8 cellular contexts compared by ENCODE assay signal in genomic region chr7:5526190-5527037, GRCh38. TPM values are rescaled to one million over a fixed set of nuclear protein-coding genes. Genes with fewer than 3 reads are reported as not detected.
A peak's percentile ranks its signal among the peaks of the same experiment; 100 is the strongest.
DNase-seq lines count a peak whose midpoint lies in the region; ATAC-seq and TF ChIP-seq lines count a peak whose summit lies in the region.

No MANE protein-coding gene starts in this region.

- H3K27ac ChIP-seq in epithelial cell of prostate: peak overlapping the region; percentile 99

- DNase-seq in CD14-positive monocyte (ENCODE audit: low spot score) (no peak), HFF-Myc (ENCODE audit: extremely low read depth, low read depth) (no peak), activated B cell treated with CpG ODN at 0.5 μM for 24 hours (peak; percentile 33), epithelial cell of prostate (ENCODE audit: low read depth, low spot score) (no peak), HPDE6-E6E7 (ENCODE audit: extremely low spot score) (no peak), HuH-7 (ENCODE audit: low spot score) (no peak)
- DNase-seq in naive thymus-derived CD8-positive, alpha-beta T cell: peak in 4 of 10 donors; percentile 22 to 43 (median 30)

- H3K4me3 ChIP-seq in HFF-Myc (replicated peaks; ENCODE audit: low read depth, low read length): peak overlapping the region; percentile 84

- ATAC-seq in activated B cell treated with CpG ODN at 0.5 μM for 24 hours (ENCODE audit: low read depth) (no peak), GM21367 (IDR thresholded peaks at IDR 0.05; ENCODE audit: unreplicated experiment) (no peak)
- no peak for ATAC-seq in naive thymus-derived CD8-positive, alpha-beta T cell

- TF ChIP-seq CTCF in CD14-positive monocyte (IDR thresholded peaks at IDR 0.05) (peak; percentile 9), HFF-Myc (IDR thresholded peaks at IDR 0.05; ENCODE audit: low read depth, low read length, missing control alignments) (no peak), activated B cell treated with CpG ODN at 0.5 μM for 24 hours (IDR thresholded peaks at IDR 0.05) (no peak)

- intact Hi-C loops in CD14-positive monocyte (cut with micrococcal nuclease): no loop called here
- intact Hi-C loops in activated B cell treated with CpG ODN at 0.5 μM for 24 hours (cut with micrococcal nuclease): no loop called here

- H3K27me3 Mint-ChIP-seq in CD14-positive monocyte (ENCODE audit: low read depth in 3 of 3): peaks cover 0 to 11% (median 3%) of the 10 kb centered on the region in 3 donors
- no peaks in the 10 kb centered on the region for H3K27me3 Mint-ChIP-seq in activated B cell treated with CpG ODN at 0.5 μM for 24 hours
- H3K27me3 Mint-ChIP-seq in naive thymus-derived CD8-positive, alpha-beta T cell: peaks cover 0 to 2% (median 0%) of the 10 kb centered on the region in 5 donors

- H3K36me3 Mint-ChIP-seq in CD14-positive monocyte: peaks cover 48 to 65% of the 10 kb centered on the region in 2 donors
- H3K36me3 Mint-ChIP-seq in activated B cell treated with CpG ODN at 0.5 μM for 24 hours (ENCODE audit: low read depth): peaks cover 62% of the 10 kb centered on the region
- H3K36me3 Mint-ChIP-seq in naive thymus-derived CD8-positive, alpha-beta T cell: peaks cover 20 to 44% (median 34%) of the 10 kb centered on the region in 3 donors

- CTCF ChIA-PET in activated B cell treated with CpG ODN at 0.5 μM for 24 hours (lab: Charles Lee): interaction anchor here (1.0 to 4.5 kb wide), 4 partner anchors 31 to 167 kb away, joined by 3 to 53 read pairs (median 4); no protein-coding TSS in a partner anchor

- H3K4me3 Mint-ChIP-seq in CD14-positive monocyte: peak overlapping the region; percentile 99
- peak overlapping the region; percentile 95 for H3K4me3 Mint-ChIP-seq in activated B cell treated with CpG ODN at 0.5 μM for 24 hours
- H3K4me3 Mint-ChIP-seq in naive thymus-derived CD8-positive, alpha-beta T cell: peak overlapping the region; percentile 95 to 100 (median 98)

- peak overlapping the region; percentile 69 to 93 (median 81) for H3K27ac Mint-ChIP-seq in CD14-positive monocyte
- peak overlapping the region; percentile 80 for H3K27ac Mint-ChIP-seq in activated B cell treated with CpG ODN at 0.5 μM for 24 hours
- peak overlapping the region; percentile 88 to 99 (median 96) for H3K27ac Mint-ChIP-seq in naive thymus-derived CD8-positive, alpha-beta T cell

- POLR2A ChIA-PET in activated B cell treated with CpG ODN at 0.5 μM for 24 hours (lab: Charles Lee): interaction anchor here (0.8 to 4.8 kb wide), 17 partner anchors 7 to 292 kb away, joined by 3 to 66 read pairs (median 6); no protein-coding TSS in a partner anchor
- POLR2A ChIA-PET in naive thymus-derived CD8-positive, alpha-beta T cell (lab: Charles Lee): interaction anchor here (0.5 to 2.5 kb wide), 12 partner anchors 10 to 879 kb away, joined by 3 to 32 read pairs (median 5); no protein-coding TSS in a partner anchor

- peaks cover 0 to 6% (median 0%) of the 10 kb centered on the region in 7 donors for H3K9me3 Mint-ChIP-seq in CD14-positive monocyte
- no peaks in the 10 kb centered on the region for H3K9me3 Mint-ChIP-seq in activated B cell treated with CpG ODN at 0.5 μM for 24 hours
- peaks cover 0 to 5% (median 0%) of the 10 kb centered on the region in 9 donors for H3K9me3 Mint-ChIP-seq in naive thymus-derived CD8-positive, alpha-beta T cell

- peaks cover 46% of the 10 kb centered on the region for H3K4me1 Mint-ChIP-seq in CD14-positive monocyte
- H3K4me1 Mint-ChIP-seq in activated B cell treated with CpG ODN at 0.5 μM for 24 hours: peaks cover 46% of the 10 kb centered on the region
- peaks cover 18 to 48% (median 37%) of the 10 kb centered on the region in 4 donors for H3K4me1 Mint-ChIP-seq in naive thymus-derived CD8-positive, alpha-beta T cell

RNA-seq across cellular contexts. Expression of gene ACTB, which starts 4.0 kb away (rescaled TPM):
- polyA plus RNA-seq in CD14-positive monocyte: over 10,000 TPM; 20,280 to 23,749 TPM
- total RNA-seq in activated B cell treated with CpG ODN at 0.5 μM for 24 hours: 9,258 and 9,276 TPM in 2 replicates
- total RNA-seq in naive thymus-derived CD8-positive, alpha-beta T cell: 1,000 to 10,000 TPM; 2,640 to 2,674 TPM
- over 10,000 TPM; 13,269 to 13,922 (median 13,518) TPM for polyA plus RNA-seq in naive thymus-derived CD8-positive, alpha-beta T cell

RNA-seq across cellular contexts. Expression of gene FBXL18, which starts 12.8 kb away (rescaled TPM):
- polyA plus RNA-seq in CD14-positive monocyte: under 1 TPM; 0.11 to 0.75 TPM
- 11.6 and 12.9 TPM in 2 replicates for total RNA-seq in activated B cell treated with CpG ODN at 0.5 μM for 24 hours
- total RNA-seq in naive thymus-derived CD8-positive, alpha-beta T cell: 1 to 10 TPM; 8.1 to 9.1 TPM
- polyA plus RNA-seq in naive thymus-derived CD8-positive, alpha-beta T cell: 1 to 10 TPM in 1 of 3 donors, under 1 TPM in 2; 0.47 to 1.1 (median 0.87) TPM
